8 cellular contexts compared by ENCODE assay signal in genomic region chr2:170974304-170974993, GRCh38. TPM values are rescaled to one million over a fixed set of nuclear protein-coding genes. Genes with fewer than 3 reads are reported as not detected.
DNase-seq lines count a peak whose midpoint lies in the region; ATAC-seq and TF ChIP-seq lines count a peak whose summit lies in the region.

No MANE protein-coding gene starts in this region.

- no peak overlapping the region for H3K9ac ChIP-seq in iPS-18a (ENCODE audit: low read length)

- intact Hi-C loops in activated B cell treated with CpG ODN at 0.5 μM for 24 hours (cut with micrococcal nuclease): loop anchor here (5.0 to 10.0 kb wide), 4 partner anchors 730 to 1583 kb away; partner anchors contain the start of genes HAT1 and PDK1

- no peak for TF ChIP-seq CTCF in activated B cell treated with CpG ODN at 0.5 μM for 24 hours (IDR thresholded peaks at IDR 0.05)

- peak overlapping the region; percentile 77 for H3K4me3 Mint-ChIP-seq in activated B cell treated with CpG ODN at 0.5 μM for 24 hours
- peak overlapping the region; percentile 86 to 91 for H3K4me3 Mint-ChIP-seq in stimulated activated naive B cell treated with anti-CD40 and anti-IgM and Interleukin-4, amounts not matched to agents 10 μg/mL and 1 μg/mL and 100 μg/mL, for 72 hours

- CTCF ChIA-PET in activated B cell treated with CpG ODN at 0.5 μM for 24 hours (lab: Charles Lee): interaction anchor here (0.6 to 3.4 kb wide), 4 partner anchors 45 to 463 kb away, joined by 3 to 42 read pairs (median 9); partner anchors contain the start of gene GORASP2

- H3K27me3 ChIP-seq in iPS-18a (ENCODE audit: control insufficient read depth, insufficient read depth, low read length): no peaks in the 10 kb centered on the region

- peaks cover 15% of the 10 kb centered on the region for H3K4me1 Mint-ChIP-seq in activated B cell treated with CpG ODN at 0.5 μM for 24 hours
- H3K4me1 Mint-ChIP-seq in stimulated activated naive B cell treated with anti-CD40 and anti-IgM and Interleukin-4, amounts not matched to agents 10 μg/mL and 1 μg/mL and 100 μg/mL, for 72 hours: peaks cover 10 to 24% of the 10 kb centered on the region in 2 donors

- H3K4me3 ChIP-seq in iPS-18a (ENCODE audit: low read length): peak overlapping the region; percentile 54

- no peaks in the 10 kb centered on the region for H3K36me3 Mint-ChIP-seq in activated B cell treated with CpG ODN at 0.5 μM for 24 hours (ENCODE audit: low read depth)
- peaks cover 0 to 3% of the 10 kb centered on the region in 2 donors for H3K36me3 Mint-ChIP-seq in stimulated activated naive B cell treated with anti-CD40 and anti-IgM and Interleukin-4, amounts not matched to agents 10 μg/mL and 1 μg/mL and 100 μg/mL, for 72 hours

- H3K9me3 ChIP-seq in iPS-18a (ENCODE audit: control insufficient read depth, low read depth, low read length): no peaks in the 10 kb centered on the region

- H3K4me1 ChIP-seq in iPS-18a (ENCODE audit: control insufficient read depth, low read depth, low read length): peaks cover 7% of the 10 kb centered on the region

- ATAC-seq in activated B cell treated with CpG ODN at 0.5 μM for 24 hours (ENCODE audit: low read depth) (no peak), GM21360 (IDR thresholded peaks at IDR 0.05; ENCODE audit: unreplicated experiment) (no peak)
- ATAC-seq in stimulated activated naive B cell treated with anti-CD40 and anti-IgM and Interleukin-4, amounts not matched to agents 10 μg/mL and 1 μg/mL and 100 μg/mL, for 72 hours (replicated peaks): no peak

- H3K27ac Mint-ChIP-seq in activated B cell treated with CpG ODN at 0.5 μM for 24 hours: peak overlapping the region; percentile 14
- peak overlapping the region; percentile 80 for H3K27ac Mint-ChIP-seq in stimulated activated naive B cell treated with anti-CD40 and anti-IgM and Interleukin-4, amounts not matched to agents 10 μg/mL and 1 μg/mL and 100 μg/mL, for 72 hours

- H3K36me3 ChIP-seq in iPS-18a (ENCODE audit: control insufficient read depth, low read depth, low read length): no peaks in the 10 kb centered on the region

- DNase-seq in NCI-H2227 (lab: John Stamatoyannopoulos, UW; ENCODE audit: unreplicated experiment) (peak; percentile 63), NCI-H2227 treated with DMSO at 0.1 percent for 48 hours (lab: John Stamatoyannopoulos, UW) (no peak), activated B cell treated with CpG ODN at 0.5 μM for 24 hours (no peak), NCI-H510A (lab: John Stamatoyannopoulos, UW) (no peak), activated gamma-delta T cell (lab: John Stamatoyannopoulos, UW) (no peak)
- no peak for DNase-seq in stimulated activated naive B cell treated with anti-CD40 and anti-IgM and Interleukin-4, amounts not matched to agents 10 μg/mL and 1 μg/mL and 100 μg/mL, for 72 hours

- H3K27ac ChIP-seq in iPS-18a (ENCODE audit: low read length): no peak overlapping the region

- POLR2A ChIA-PET in activated B cell treated with CpG ODN at 0.5 μM for 24 hours (lab: Charles Lee): interaction anchor here (0.7 to 1.2 kb wide), 3 partner anchors 45 to 442 kb away, joined by 3 to 6 read pairs (median 3); partner anchors contain the start of gene GORASP2

- no peaks in the 10 kb centered on the region for H3K27me3 Mint-ChIP-seq in activated B cell treated with CpG ODN at 0.5 μM for 24 hours
- no peaks in the 10 kb centered on the region for H3K27me3 Mint-ChIP-seq in stimulated activated naive B cell treated with anti-CD40 and anti-IgM and Interleukin-4, amounts not matched to agents 10 μg/mL and 1 μg/mL and 100 μg/mL, for 72 hours

- H3K9me3 Mint-ChIP-seq in activated B cell treated with CpG ODN at 0.5 μM for 24 hours: no peaks in the 10 kb centered on the region
- H3K9me3 Mint-ChIP-seq in stimulated activated naive B cell treated with anti-CD40 and anti-IgM and Interleukin-4, amounts not matched to agents 10 μg/mL and 1 μg/mL and 100 μg/mL, for 72 hours: no peaks in the 10 kb centered on the region

RNA-seq across cellular contexts. Expression of gene GORASP2, which starts 45.4 kb away (rescaled TPM):
- 60.7 and 69.7 TPM in 2 replicates for total RNA-seq in activated B cell treated with CpG ODN at 0.5 μM for 24 hours
